Comparison of ENCODE assay signal across 7 cellular contexts in genomic region chr16:85172465-85173071, GRCh38.
DNase-seq lines count a peak whose midpoint lies in the region; ATAC-seq and TF ChIP-seq lines count a peak whose summit lies in the region.

No MANE protein-coding gene starts in this region.

- ATAC-seq in HG02870 (IDR thresholded peaks at IDR 0.05; ENCODE audit: unreplicated experiment) = no peak
- ATAC-seq in activated T-helper 17 cell treated with anti-CD3 and anti-CD28 coated beads, Interleukin-2, amount 50 U/mL, for 72 hours (replicated peaks) = no peak

- peaks cover 29 to 46% of the 10 kb centered on the region in 2 donors for H3K4me1 ChIP-seq in duodenal mucosa (ENCODE audit: control insufficient read depth in 1 of 2, insufficient read depth in 2 of 2, low read length in 2 of 2)

- no peaks in the 10 kb centered on the region for H3K36me3 ChIP-seq in duodenal mucosa (ENCODE audit: control insufficient read depth in 1 of 2, insufficient read depth in 2 of 2, low read length in 2 of 2)

- peaks cover 15 to 25% of the 10 kb centered on the region in 2 donors for H3K27me3 ChIP-seq in duodenal mucosa (ENCODE audit: control insufficient read depth in 1 of 2, insufficient read depth in 2 of 2, low read length in 2 of 2)

- peak overlapping the region; percentile 89 to 95 (median 93) for H3K4me3 Mint-ChIP-seq in nephron
- no peak overlapping the region for H3K4me3 Mint-ChIP-seq in activated T-helper 17 cell treated with anti-CD3 and anti-CD28 coated beads, Interleukin-2, amount 50 U/mL, for 72 hours

- peak overlapping the region in 1 of 2 donors; percentile 18 for H3K9ac ChIP-seq in duodenal mucosa (ENCODE audit: low read depth in 1 of 2, low read length in 2 of 2)

- H3K36me3 Mint-ChIP-seq in nephron (ENCODE audit: low read depth) = peaks cover 22% of the 10 kb centered on the region
- H3K36me3 Mint-ChIP-seq in activated T-helper 17 cell treated with anti-CD3 and anti-CD28 coated beads, Interleukin-2, amount 50 U/mL, for 72 hours (ENCODE audit: low read depth) = no peaks in the 10 kb centered on the region

- H3K4me1 Mint-ChIP-seq in nephron = peaks cover 73% of the 10 kb centered on the region
- H3K4me1 Mint-ChIP-seq in activated T-helper 17 cell treated with anti-CD3 and anti-CD28 coated beads, Interleukin-2, amount 50 U/mL, for 72 hours = no peaks in the 10 kb centered on the region

- peak overlapping the region; percentile 62 to 82 (median 69) for H3K27ac Mint-ChIP-seq in nephron
- no peak overlapping the region for H3K27ac Mint-ChIP-seq in activated T-helper 17 cell treated with anti-CD3 and anti-CD28 coated beads, Interleukin-2, amount 50 U/mL, for 72 hours

- H3K4me3 ChIP-seq in duodenal mucosa (ENCODE audit: low read depth in 1 of 2, low read length in 2 of 2) = peak overlapping the region; percentile 42 to 48

- DNase-seq in NCI-H526 treated with DMSO at 0.1 percent for 48 hours (lab: John Stamatoyannopoulos, UW) (peak; percentile 26), activated gamma-delta T cell (lab: John Stamatoyannopoulos, UW) (no peak)

- H3K9me3 Mint-ChIP-seq in nephron = no peaks in the 10 kb centered on the region
- no peaks in the 10 kb centered on the region for H3K9me3 Mint-ChIP-seq in activated T-helper 17 cell treated with anti-CD3 and anti-CD28 coated beads, Interleukin-2, amount 50 U/mL, for 72 hours

- no peaks in the 10 kb centered on the region for H3K9me3 ChIP-seq in duodenal mucosa (ENCODE audit: control insufficient read depth in 1 of 2, low read length in 2 of 2)

- no peak overlapping the region for H3K27ac ChIP-seq in duodenal mucosa (ENCODE audit: low read depth, low read length)

- peaks cover 13% of the 10 kb centered on the region for H3K27me3 Mint-ChIP-seq in nephron (ENCODE audit: low read depth)
- peaks cover 45% of the 10 kb centered on the region for H3K27me3 Mint-ChIP-seq in activated T-helper 17 cell treated with anti-CD3 and anti-CD28 coated beads, Interleukin-2, amount 50 U/mL, for 72 hours

- TF ChIP-seq CTCF in GM12873 (IDR thresholded peaks at IDR 0.05; ENCODE audit: insufficient read depth, low read depth, low read length, missing control alignments) (peak; percentile 36), nephron (IDR thresholded peaks at IDR 0.05; ENCODE audit: unreplicated experiment in 3 of 3) (peak; percentile 39 to 51 (median 41))
